8 cellular contexts compared by ENCODE assay signal in the genomic region with DNA sequence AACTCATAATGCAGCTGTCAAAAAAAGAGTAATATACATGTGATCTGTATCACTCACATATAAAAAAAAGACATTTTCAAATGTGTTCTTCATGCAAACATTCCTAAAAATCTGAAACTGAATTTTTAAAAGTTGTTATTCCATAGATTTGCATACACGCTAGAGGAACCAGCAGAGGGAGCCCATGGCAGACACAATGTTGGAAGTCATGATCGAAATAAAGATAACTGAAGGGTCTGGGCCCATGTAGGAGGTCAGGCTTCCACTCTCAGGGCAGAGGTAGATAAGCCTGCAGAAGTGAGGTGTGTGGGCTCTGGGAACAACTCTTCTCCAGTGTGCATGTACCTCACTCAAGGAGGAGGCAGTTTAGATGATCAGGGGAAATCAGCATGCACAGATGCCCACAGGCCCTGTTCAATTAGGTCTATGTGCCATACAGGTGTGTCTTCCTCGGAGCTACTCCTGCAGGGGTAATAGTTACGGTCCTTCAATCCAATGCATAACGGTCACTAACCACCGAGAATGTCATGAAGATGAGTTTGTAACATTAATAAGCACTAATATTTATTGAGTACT.
A peak's percentile ranks its signal among the peaks of the same experiment; 100 is the strongest.
DNase-seq lines count a peak whose midpoint lies in the region; ATAC-seq and TF ChIP-seq lines count a peak whose summit lies in the region.

No MANE protein-coding gene starts in this region.

- WGBS in gastroesophageal sphincter (ENCODE audit: low coverage in 1 of 2), 2 donors = 61 to 67% methylated on average over 6 of the region's 6 CpGs
- 83% methylated on average over 6 of the region's 6 CpGs for WGBS in prostate gland

- ATAC-seq in gastroesophageal sphincter = peak; percentile 31
- ATAC-seq in HG03432 (IDR thresholded peaks at IDR 0.05; ENCODE audit: unreplicated experiment) = no peak
- no peak for ATAC-seq in HG03442 (IDR thresholded peaks at IDR 0.05; ENCODE audit: unreplicated experiment)
- ATAC-seq in GM21576 (IDR thresholded peaks at IDR 0.05; ENCODE audit: unreplicated experiment) = no peak

- H3K9me3 ChIP-seq in gastroesophageal sphincter = no peaks in the 10 kb centered on the region
- H3K9me3 ChIP-seq in prostate gland = no peaks in the 10 kb centered on the region

- TF ChIP-seq POLR2A in gastroesophageal sphincter (IDR thresholded peaks at IDR 0.05) (no peak), prostate gland (IDR thresholded peaks at IDR 0.05) (no peak)

- intact Hi-C loops in prostate gland (cut with DNase I) = loop anchor here (1.0 kb wide), 1 partner anchor 210 kb away; no protein-coding TSS in a partner anchor

- H3K4me1 ChIP-seq in gastroesophageal sphincter (no peaks in the 10 kb centered on the region), prostate gland (replicated peaks) (no peaks in the 10 kb centered on the region)

- DNase-seq in COLO668 (lab: John Stamatoyannopoulos, UW; ENCODE audit: unreplicated experiment) (peak; percentile 1), HFF-Myc (ENCODE audit: extremely low read depth, low read depth) (peak; percentile 9), SW480 (ENCODE audit: low spot score) (peak; percentile 58), prostate gland (ENCODE audit: low spot score) (peak; percentile 41)

- H3K36me3 ChIP-seq in gastroesophageal sphincter (no peaks in the 10 kb centered on the region), prostate gland (no peaks in the 10 kb centered on the region)

- H3K27ac ChIP-seq in gastroesophageal sphincter (no peak overlapping the region), prostate gland (no peak overlapping the region)

- peak; percentile 70 for TF ChIP-seq CTCF in HFF-Myc (IDR thresholded peaks at IDR 0.05; ENCODE audit: low read depth, low read length, missing control alignments)
- TF ChIP-seq CTCF in gastroesophageal sphincter (IDR thresholded peaks at IDR 0.05) = peak; percentile 40 to 67 (median 51)
- TF ChIP-seq CTCF in prostate gland (IDR thresholded peaks at IDR 0.05) = peak in 3 of 4 experiments; percentile 59 to 76 (median 70)

- TF ChIP-seq EP300 in gastroesophageal sphincter (IDR thresholded peaks at IDR 0.05) = no peak

- H3K4me3 ChIP-seq in HFF-Myc (replicated peaks; ENCODE audit: low read depth, low read length) (no peak overlapping the region), gastroesophageal sphincter (no peak overlapping the region), prostate gland (no peak overlapping the region)

- no peaks in the 10 kb centered on the region for H3K27me3 ChIP-seq in gastroesophageal sphincter
- no peaks in the 10 kb centered on the region for H3K27me3 ChIP-seq in prostate gland (replicated peaks; ENCODE audit: insufficient read depth)

Comparison
In these comparisons a context has a peak if more than half of its experiments do, and no peak if none do; other contexts are left out.
1. DNase-seq: peak in every context shown above with its lines; median percentile 58 in SW480; 41 in prostate gland; 9 in HFF-Myc; 1 in COLO668.